ENCODE assay signal across 20 cellular contexts in the genomic region with DNA sequence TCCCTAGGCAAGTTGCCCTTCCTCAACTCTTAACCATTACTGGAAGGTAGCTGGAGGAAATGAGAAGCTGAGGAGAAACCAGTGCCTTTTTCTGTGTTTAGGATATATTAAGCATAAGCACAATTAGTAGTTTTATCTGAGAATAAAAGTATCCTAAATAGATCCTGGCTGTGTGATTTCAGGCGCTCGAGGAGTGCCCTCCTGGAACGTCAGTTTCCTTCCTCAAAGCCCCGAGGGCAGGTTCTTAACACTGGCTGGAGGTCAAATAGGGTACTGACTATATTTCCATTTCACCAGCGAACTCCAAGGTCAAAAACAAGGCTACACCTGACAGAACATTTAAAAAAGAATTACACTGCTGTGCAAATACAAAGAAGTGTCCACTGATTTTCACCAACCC. TPM values are rescaled to one million over a fixed set of nuclear protein-coding genes. Genes with fewer than 3 reads are reported as not detected.
DNase-seq lines count a peak whose midpoint lies in the region; ATAC-seq and TF ChIP-seq lines count a peak whose summit lies in the region.
"Had no signal": no experiment of that assay in that cellular context is flagged by ENCODE, and none has a peak within 500 bp of the region (broad histone marks: within the 10 kb centered on the region; RNA-seq: fewer than 3 reads in every experiment).

No MANE protein-coding gene starts in this region.

- H3K4me3 ChIP-seq in muscle layer of colon (ENCODE audit: low read depth in 1 of 2, low read length in 2 of 2) = no peak overlapping the region
- H3K4me3 ChIP-seq in stomach = peak overlapping the region in 1 of 4 donors; percentile 85
- H3K4me3 ChIP-seq: body of pancreas, PC-9, SJSA1, testis had no signal

- H3K27me3 ChIP-seq in muscle layer of colon (ENCODE audit: control insufficient read depth in 1 of 2, insufficient read depth in 2 of 2, low read length in 2 of 2) = no peaks in the 10 kb centered on the region
- H3K27me3 ChIP-seq in stomach = peaks cover 0 to 14% (median 6%) of the 10 kb centered on the region in 3 donors
- H3K27me3 ChIP-seq: body of pancreas, SJSA1, testis had no signal

- peaks cover 14% of the 10 kb centered on the region for H3K27me3 Mint-ChIP-seq in activated CD4-positive, alpha-beta T cell treated with anti-CD3 and anti-CD28 coated beads, Interleukin-2, amount 10 ng/mL, durations not matched to agents 7 days and 5 days
- peaks cover 12% of the 10 kb centered on the region for H3K27me3 Mint-ChIP-seq in activated T-helper 1 cell treated with anti-CD3 and anti-CD28 coated beads, Interleukin-12 subunit alpha, Interleukin-12 subunit beta, Interleukin-2, Interleukin-4 antibody, amounts not matched to agents 30 ng/mL and 10 ng/mL and 1 ng/mL, durations not matched to agents 14 hours and 24 hours and 36 hours (ENCODE audit: insufficient read depth)

- no peak for TF ChIP-seq POLR2A in stomach (IDR thresholded peaks at IDR 0.05)

- H3K4me1 ChIP-seq in muscle layer of colon (ENCODE audit: insufficient read depth, low read length) (peaks cover 43% of the 10 kb centered on the region), stomach (peaks cover 14 to 61% (median 40%) of the 10 kb centered on the region in 4 donors)
- H3K4me1 ChIP-seq: testis had no signal

- H3K9ac ChIP-seq in muscle layer of colon (ENCODE audit: low read length) = no peak overlapping the region

- intact Hi-C loops in activated T-helper 1 cell treated with anti-CD3 and anti-CD28 coated beads, Interleukin-12 subunit alpha, Interleukin-12 subunit beta, Interleukin-2, Interleukin-4 antibody, amounts not matched to agents 30 ng/mL and 10 ng/mL and 1 ng/mL, durations not matched to agents 14 hours and 24 hours and 36 hours (cut with micrococcal nuclease) = no loop called here
- intact Hi-C loops in stomach (cut with DNase I; ENCODE audit: low total_unique reads) = no loop called here

- H3K9me3 Mint-ChIP-seq in activated CD4-positive, alpha-beta T cell treated with anti-CD3 and anti-CD28 coated beads, Interleukin-2, amount 10 ng/mL, durations not matched to agents 7 days and 5 days = no peaks in the 10 kb centered on the region
- H3K9me3 Mint-ChIP-seq in activated T-helper 1 cell treated with anti-CD3 and anti-CD28 coated beads, Interleukin-12 subunit alpha, Interleukin-12 subunit beta, Interleukin-2, Interleukin-4 antibody, amounts not matched to agents 30 ng/mL and 10 ng/mL and 1 ng/mL, durations not matched to agents 14 hours and 24 hours and 36 hours = no peaks in the 10 kb centered on the region

- H3K27ac ChIP-seq in muscle layer of colon (ENCODE audit: low read depth, low read length) (peak overlapping the region; percentile 61), stomach (peak overlapping the region in 4 of 5 donors; percentile 80 to 95 (median 87))
- H3K27ac ChIP-seq: body of pancreas, PC-9, SJSA1, testis had no signal

- TF ChIP-seq EP300 in stomach (IDR thresholded peaks at IDR 0.05) = no peak

- H3K36me3 Mint-ChIP-seq in activated CD4-positive, alpha-beta T cell treated with anti-CD3 and anti-CD28 coated beads, Interleukin-2, amount 10 ng/mL, durations not matched to agents 7 days and 5 days (ENCODE audit: low read depth) = peaks cover 11% of the 10 kb centered on the region
- H3K36me3 Mint-ChIP-seq in activated T-helper 1 cell treated with anti-CD3 and anti-CD28 coated beads, Interleukin-12 subunit alpha, Interleukin-12 subunit beta, Interleukin-2, Interleukin-4 antibody, amounts not matched to agents 30 ng/mL and 10 ng/mL and 1 ng/mL, durations not matched to agents 14 hours and 24 hours and 36 hours (ENCODE audit: low read depth) = peaks cover 7% of the 10 kb centered on the region

- POLR2A ChIA-PET in activated CD4-positive, alpha-beta T cell treated with anti-CD3 and anti-CD28 coated beads, Interleukin-2, amount 10 ng/mL, durations not matched to agents 7 days and 5 days (lab: Charles Lee) = no interaction called here

- no peak for ATAC-seq in HG02885 (IDR thresholded peaks at IDR 0.05; ENCODE audit: poor library complexity, unreplicated experiment)
- ATAC-seq in HG03097 (IDR thresholded peaks at IDR 0.05; ENCODE audit: low FRiP score, unreplicated experiment) = no peak
- no peak for ATAC-seq in HG03095 (IDR thresholded peaks at IDR 0.05; ENCODE audit: unreplicated experiment)
- ATAC-seq: body of pancreas, left colon had no signal

- H3K4me3 Mint-ChIP-seq in activated CD4-positive, alpha-beta T cell treated with anti-CD3 and anti-CD28 coated beads, Interleukin-2, amount 10 ng/mL, durations not matched to agents 7 days and 5 days = peak overlapping the region; percentile 33
- H3K4me3 Mint-ChIP-seq in activated T-helper 1 cell treated with anti-CD3 and anti-CD28 coated beads, Interleukin-12 subunit alpha, Interleukin-12 subunit beta, Interleukin-2, Interleukin-4 antibody, amounts not matched to agents 30 ng/mL and 10 ng/mL and 1 ng/mL, durations not matched to agents 14 hours and 24 hours and 36 hours = peak overlapping the region; percentile 54

- WGBS in stomach, 5 donors = 70 to 75% (median 74%) methylated on average over 5 of the region's 5 CpGs

- TF ChIP-seq CTCF in stomach (IDR thresholded peaks at IDR 0.05) = no peak

- DNase-seq in activated CD4-positive, alpha-beta T cell treated with anti-CD3 and anti-CD28 coated beads, Interleukin-2, amount 10 ng/mL, durations not matched to agents 7 days and 5 days = no peak
- DNase-seq in activated CD4-positive, alpha-beta T cell treated with anti-CD3 and anti-CD28 coated beads, Interleukin-2, amount 50 U/mL, for 48 hours = no peak
- DNase-seq in activated T-helper 1 cell treated with anti-CD3 and anti-CD28 coated beads, Interleukin-12 subunit alpha, Interleukin-12 subunit beta, Interleukin-2, Interleukin-4 antibody, amounts not matched to agents 30 ng/mL and 10 ng/mL and 1 ng/mL, durations not matched to agents 14 hours and 24 hours and 36 hours (ENCODE audit: low spot score) = no peak
- no peak for DNase-seq in stomach
- DNase-seq: 8988T; activated naive CD4-positive, alpha-beta T cell treated with Interleukin-2 at 50 U/mL for 16 hours; body of pancreas; cortex of kidney; NCI-H82; PC-9; spleen; stimulated activated CD8-positive, alpha-beta memory T cell treated with anti-CD3 and anti-CD28 coated beads, Interleukin-4, amount 100 ng/mL, for 48 hours; T-helper 9 cell; testis had no signal

- no peaks in the 10 kb centered on the region for H3K36me3 ChIP-seq in muscle layer of colon (ENCODE audit: insufficient read depth, low read length)
- no peaks in the 10 kb centered on the region for H3K36me3 ChIP-seq in stomach
- H3K36me3 ChIP-seq: SJSA1 had no signal

- peaks cover 16% of the 10 kb centered on the region for H3K4me1 Mint-ChIP-seq in activated CD4-positive, alpha-beta T cell treated with anti-CD3 and anti-CD28 coated beads, Interleukin-2, amount 10 ng/mL, durations not matched to agents 7 days and 5 days
- peaks cover 11% of the 10 kb centered on the region for H3K4me1 Mint-ChIP-seq in activated T-helper 1 cell treated with anti-CD3 and anti-CD28 coated beads, Interleukin-12 subunit alpha, Interleukin-12 subunit beta, Interleukin-2, Interleukin-4 antibody, amounts not matched to agents 30 ng/mL and 10 ng/mL and 1 ng/mL, durations not matched to agents 14 hours and 24 hours and 36 hours (ENCODE audit: low read depth)

- H3K9me3 ChIP-seq in muscle layer of colon (ENCODE audit: low read length) (no peaks in the 10 kb centered on the region), stomach (no peaks in the 10 kb centered on the region)
- H3K9me3 ChIP-seq: body of pancreas, SJSA1, spleen, testis had no signal

- no peak overlapping the region for H3K27ac Mint-ChIP-seq in activated CD4-positive, alpha-beta T cell treated with anti-CD3 and anti-CD28 coated beads, Interleukin-2, amount 10 ng/mL, durations not matched to agents 7 days and 5 days
- no peak overlapping the region for H3K27ac Mint-ChIP-seq in activated T-helper 1 cell treated with anti-CD3 and anti-CD28 coated beads, Interleukin-12 subunit alpha, Interleukin-12 subunit beta, Interleukin-2, Interleukin-4 antibody, amounts not matched to agents 30 ng/mL and 10 ng/mL and 1 ng/mL, durations not matched to agents 14 hours and 24 hours and 36 hours

- CTCF ChIA-PET in activated CD4-positive, alpha-beta T cell treated with anti-CD3 and anti-CD28 coated beads, Interleukin-2, amount 10 ng/mL, durations not matched to agents 7 days and 5 days (lab: Charles Lee) = no interaction called here

RNA-seq across cellular contexts. Expression of a gene that starts 1.5 kb away (rescaled TPM):
- 1 to 10 TPM; 1.9 to 2.1 TPM for total RNA-seq in activated CD4-positive, alpha-beta T cell treated with anti-CD3 and anti-CD28 coated beads, Interleukin-2, amount 10 ng/mL, durations not matched to agents 7 days and 5 days
- 1.2 and 1.3 TPM in 2 replicates for total RNA-seq in activated T-helper 1 cell treated with anti-CD3 and anti-CD28 coated beads, Interleukin-12 subunit alpha, Interleukin-12 subunit beta, Interleukin-2, Interleukin-4 antibody, amounts not matched to agents 30 ng/mL and 10 ng/mL and 1 ng/mL, durations not matched to agents 14 hours and 24 hours and 36 hours
- total RNA-seq in stomach = 100 to 1,000 TPM in 1 of 5 donors, 10 to 100 TPM in 4; 12.7 to 116 (median 41.4) TPM
- 1 to 10 TPM; 5.5 to 6.9 (median 5.7) TPM for polyA plus RNA-seq in stomach
